ENCODE assay signal across 8 cellular contexts in the genomic region with DNA sequence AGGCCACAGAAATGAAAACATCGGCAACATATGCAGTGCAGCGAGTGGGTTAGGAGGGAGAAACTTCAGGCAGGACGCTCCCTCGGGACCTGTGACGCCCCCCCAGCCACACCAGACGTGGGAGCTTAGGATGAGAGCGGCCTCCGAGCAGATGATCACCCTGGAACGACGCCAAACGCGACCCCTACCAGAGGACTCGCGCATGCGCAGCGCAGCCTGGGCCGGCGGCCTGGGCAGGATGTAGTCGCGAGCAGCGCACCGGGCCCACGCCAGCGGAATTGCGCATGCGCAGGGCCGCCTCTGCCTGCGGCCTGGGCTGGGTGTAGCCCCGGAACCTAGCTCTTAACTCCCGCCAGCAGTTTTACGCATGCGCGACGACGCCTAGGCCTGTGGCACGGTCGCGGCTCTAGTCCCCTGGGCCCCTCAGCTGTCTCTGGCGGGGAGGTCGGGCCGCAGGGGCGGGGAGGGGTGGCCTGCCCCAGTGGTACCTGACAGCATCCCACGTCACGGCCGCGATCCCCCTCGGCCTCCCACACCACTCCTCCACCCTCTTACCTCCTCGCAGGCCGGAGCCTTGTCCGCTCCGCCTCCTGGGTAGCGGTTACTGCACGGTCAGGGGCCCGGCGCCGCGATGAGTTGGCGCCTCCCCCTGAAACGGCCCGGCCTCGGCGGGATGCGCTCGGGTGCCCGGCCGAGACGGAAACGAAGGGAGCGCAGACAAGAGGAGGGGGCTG. TPM values are rescaled to one million over a fixed set of nuclear protein-coding genes. Genes with fewer than 3 reads are reported as not detected.
A peak's percentile ranks its signal among the peaks of the same experiment; 100 is the strongest.
DNase-seq lines count a peak whose midpoint lies in the region; ATAC-seq and TF ChIP-seq lines count a peak whose summit lies in the region.

TSS of gene RCBTB2 (minus strand) at position 608 of the 734 bp plus-strand sequence. CDS start 11,141 bp downstream, outside the sequence.

- peak; percentile 100 for DNase-seq in AG20443 (ENCODE audit: low spot score)
- DNase-seq in NCI-H446 treated with DMSO at 0.1 percent for 48 hours (lab: John Stamatoyannopoulos, UW): peak; percentile 87
- peak; percentile 98 for DNase-seq in activated CD4-positive, alpha-beta T cell treated with anti-CD3 and anti-CD28 coated beads for 1 hour
- peak; percentile 96 for DNase-seq in cerebellum (ENCODE audit: low spot score)
- DNase-seq in kidney epithelial cell (ENCODE audit: low read depth): peak; percentile 81
- peak; percentile 99 for DNase-seq in stimulated activated CD4-positive, alpha-beta T cell treated with anti-CD3 and anti-CD28 coated beads, Interleukin-15, amount 100 ng/mL, for 24 hours

- TF ChIP-seq CTCF in kidney epithelial cell (IDR thresholded peaks at IDR 0.05; ENCODE audit: insufficient read depth, low read length, poor library complexity, severe bottlenecking): no peak

- H3K4me3 ChIP-seq in kidney epithelial cell (ENCODE audit: low read depth, low read length): peak within 1 kb of the TSS; percentile 75

- H3K27me3 ChIP-seq in kidney epithelial cell (ENCODE audit: control insufficient read depth, insufficient read depth, low read length): no peaks in the 10 kb centered on the region

- ATAC-seq in GM19043 (IDR thresholded peaks at IDR 0.05; ENCODE audit: low read depth, unreplicated experiment) (peak; percentile 75), HG03354 (IDR thresholded peaks at IDR 0.05; ENCODE audit: poor library complexity, severe bottlenecking, unreplicated experiment) (peak; percentile 85)

- H3K36me3 ChIP-seq in kidney epithelial cell (ENCODE audit: control insufficient read depth, insufficient read depth, low read length): no peaks in the 10 kb centered on the region

RNA-seq across cellular contexts. Expression of gene RCBTB2, which starts in this region (rescaled TPM):
- total RNA-seq in cerebellum (42.2 TPM), kidney epithelial cell (5.6 and 13.4 TPM in 2 replicates)

Comparison
In these comparisons a context has a peak if more than half of its experiments do, and no peak if none do; other contexts are left out.
1. Peak in every context shown above with its lines: DNase-seq, ATAC-seq and H3K4me3 ChIP-seq.